Comparison of ENCODE assay signal across 1 cellular context in the genomic region with DNA sequence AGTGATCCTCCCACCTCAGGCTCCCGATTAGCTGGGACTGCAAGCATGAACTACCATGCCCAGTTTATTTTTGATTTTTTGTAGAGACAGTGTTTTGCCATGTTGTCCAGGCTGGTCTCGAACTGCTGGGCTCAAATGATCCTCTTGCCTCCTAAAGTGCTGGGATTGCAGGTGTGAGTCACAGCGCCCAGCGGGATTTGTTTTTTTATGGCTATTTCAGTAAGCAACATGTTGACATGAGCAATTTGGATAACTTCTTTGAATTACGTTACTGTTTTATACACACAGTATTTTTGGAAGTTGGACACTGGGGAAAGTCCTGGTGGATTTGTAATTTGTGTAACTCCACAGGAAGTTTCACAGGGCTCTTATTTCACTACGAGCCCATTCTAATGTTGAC.
TF ChIP-seq lines count a peak whose summit lies in the region.

No MANE protein-coding gene starts in this region.

TF ChIP-seq in K562, 482 proteins besides CTCF, POLR2A, EP300 and RAD21:
- no peak for TF ChIP-seq PTBP1 (IDR thresholded peaks at IDR 0.05; ENCODE audit: low read depth, low read length)
- TF ChIP-seq, protein P1, sequence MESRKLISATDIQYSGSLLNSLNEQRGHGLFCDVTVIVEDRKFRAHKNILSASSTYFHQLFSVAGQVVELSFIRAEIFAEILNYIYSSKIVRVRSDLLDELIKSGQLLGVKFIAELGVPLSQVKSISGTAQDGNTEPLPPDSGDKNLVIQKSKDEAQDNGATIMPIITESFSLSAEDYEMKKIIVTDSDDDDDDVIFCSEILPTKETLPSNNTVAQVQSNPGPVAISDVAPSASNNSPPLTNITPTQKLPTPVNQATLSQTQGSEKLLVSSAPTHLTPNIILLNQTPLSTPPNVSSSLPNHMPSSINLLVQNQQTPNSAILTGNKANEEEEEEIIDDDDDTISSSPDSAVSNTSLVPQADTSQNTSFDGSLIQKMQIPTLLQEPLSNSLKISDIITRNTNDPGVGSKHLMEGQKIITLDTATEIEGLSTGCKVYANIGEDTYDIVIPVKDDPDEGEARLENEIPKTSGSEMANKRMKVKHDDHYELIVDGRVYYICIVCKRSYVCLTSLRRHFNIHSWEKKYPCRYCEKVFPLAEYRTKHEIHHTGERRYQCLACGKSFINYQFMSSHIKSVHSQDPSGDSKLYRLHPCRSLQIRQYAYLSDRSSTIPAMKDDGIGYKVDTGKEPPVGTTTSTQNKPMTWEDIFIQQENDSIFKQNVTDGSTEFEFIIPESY (CRISPR knock-in tag; IDR thresholded peaks at IDR 0.05) = peak; percentile 55; the same call in 1 of the 2 replicates
TF ChIP-seq in K562: peak in this region for 1.
